In the genomic region with DNA sequence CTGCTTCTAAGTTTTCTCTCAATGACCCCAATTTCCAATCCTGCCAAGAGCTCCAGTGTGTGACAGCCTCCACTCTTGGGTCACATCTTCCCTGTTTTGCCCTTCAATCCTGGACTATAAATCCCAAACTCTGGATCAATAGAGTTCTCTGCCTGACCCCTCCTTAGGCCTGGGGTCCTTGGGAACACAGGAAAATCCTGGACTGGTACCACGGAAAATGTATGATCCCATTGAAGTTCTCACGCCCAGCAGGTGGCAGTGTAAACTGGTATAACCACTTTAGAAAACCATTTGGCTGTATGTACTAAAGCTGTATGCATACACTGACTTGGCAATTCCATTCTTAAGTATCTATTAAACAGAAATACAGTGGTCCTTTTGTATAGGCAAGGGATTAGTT, we compare ENCODE assay signal across 1 cellular context.
TF ChIP-seq lines count a peak whose summit lies in the region.

No MANE protein-coding gene starts in this region.

TF ChIP-seq in WTC11, 78 proteins besides CTCF, POLR2A, EP300 and RAD21 (continued from another document):
- TF ChIP-seq, protein P1, sequence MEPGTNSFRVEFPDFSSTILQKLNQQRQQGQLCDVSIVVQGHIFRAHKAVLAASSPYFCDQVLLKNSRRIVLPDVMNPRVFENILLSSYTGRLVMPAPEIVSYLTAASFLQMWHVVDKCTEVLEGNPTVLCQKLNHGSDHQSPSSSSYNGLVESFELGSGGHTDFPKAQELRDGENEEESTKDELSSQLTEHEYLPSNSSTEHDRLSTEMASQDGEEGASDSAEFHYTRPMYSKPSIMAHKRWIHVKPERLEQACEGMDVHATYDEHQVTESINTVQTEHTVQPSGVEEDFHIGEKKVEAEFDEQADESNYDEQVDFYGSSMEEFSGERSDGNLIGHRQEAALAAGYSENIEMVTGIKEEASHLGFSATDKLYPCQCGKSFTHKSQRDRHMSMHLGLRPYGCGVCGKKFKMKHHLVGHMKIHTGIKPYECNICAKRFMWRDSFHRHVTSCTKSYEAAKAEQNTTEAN (CRISPR knock-in tag; IDR thresholded peaks at IDR 0.05), result no peak
- no peak for TF ChIP-seq GTF2I (CRISPR knock-in tag; conservative IDR thresholded peaks at IDR 0.05)
- TF ChIP-seq, protein P2, sequence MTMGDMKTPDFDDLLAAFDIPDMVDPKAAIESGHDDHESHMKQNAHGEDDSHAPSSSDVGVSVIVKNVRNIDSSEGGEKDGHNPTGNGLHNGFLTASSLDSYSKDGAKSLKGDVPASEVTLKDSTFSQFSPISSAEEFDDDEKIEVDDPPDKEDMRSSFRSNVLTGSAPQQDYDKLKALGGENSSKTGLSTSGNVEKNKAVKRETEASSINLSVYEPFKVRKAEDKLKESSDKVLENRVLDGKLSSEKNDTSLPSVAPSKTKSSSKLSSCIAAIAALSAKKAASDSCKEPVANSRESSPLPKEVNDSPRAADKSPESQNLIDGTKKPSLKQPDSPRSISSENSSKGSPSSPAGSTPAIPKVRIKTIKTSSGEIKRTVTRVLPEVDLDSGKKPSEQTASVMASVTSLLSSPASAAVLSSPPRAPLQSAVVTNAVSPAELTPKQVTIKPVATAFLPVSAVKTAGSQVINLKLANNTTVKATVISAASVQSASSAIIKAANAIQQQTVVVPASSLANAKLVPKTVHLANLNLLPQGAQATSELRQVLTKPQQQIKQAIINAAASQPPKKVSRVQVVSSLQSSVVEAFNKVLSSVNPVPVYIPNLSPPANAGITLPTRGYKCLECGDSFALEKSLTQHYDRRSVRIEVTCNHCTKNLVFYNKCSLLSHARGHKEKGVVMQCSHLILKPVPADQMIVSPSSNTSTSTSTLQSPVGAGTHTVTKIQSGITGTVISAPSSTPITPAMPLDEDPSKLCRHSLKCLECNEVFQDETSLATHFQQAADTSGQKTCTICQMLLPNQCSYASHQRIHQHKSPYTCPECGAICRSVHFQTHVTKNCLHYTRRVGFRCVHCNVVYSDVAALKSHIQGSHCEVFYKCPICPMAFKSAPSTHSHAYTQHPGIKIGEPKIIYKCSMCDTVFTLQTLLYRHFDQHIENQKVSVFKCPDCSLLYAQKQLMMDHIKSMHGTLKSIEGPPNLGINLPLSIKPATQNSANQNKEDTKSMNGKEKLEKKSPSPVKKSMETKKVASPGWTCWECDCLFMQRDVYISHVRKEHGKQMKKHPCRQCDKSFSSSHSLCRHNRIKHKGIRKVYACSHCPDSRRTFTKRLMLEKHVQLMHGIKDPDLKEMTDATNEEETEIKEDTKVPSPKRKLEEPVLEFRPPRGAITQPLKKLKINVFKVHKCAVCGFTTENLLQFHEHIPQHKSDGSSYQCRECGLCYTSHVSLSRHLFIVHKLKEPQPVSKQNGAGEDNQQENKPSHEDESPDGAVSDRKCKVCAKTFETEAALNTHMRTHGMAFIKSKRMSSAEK (CRISPR knock-in tag; IDR thresholded peaks at IDR 0.05; ENCODE audit: borderline replicate concordance), result no peak
- TF ChIP-seq MXD4 (CRISPR knock-in tag; IDR thresholded peaks at IDR 0.05; ENCODE audit: borderline replicate concordance), result no peak
- TF ChIP-seq FOXK1 (CRISPR knock-in tag; IDR thresholded peaks at IDR 0.05), result no peak
